12 cellular contexts compared by ENCODE assay signal in genomic region chr13:98706446-98707110, GRCh38. TPM values are rescaled to one million over a fixed set of nuclear protein-coding genes. Genes with fewer than 3 reads are reported as not detected.
DNase-seq lines count a peak whose midpoint lies in the region; ATAC-seq, FAIRE-seq and TF ChIP-seq lines count a peak whose summit lies in the region.
"Had no signal": no experiment of that assay in that cellular context is flagged by ENCODE, and none has a peak within 500 bp of the region (broad histone marks: within the 10 kb centered on the region; RNA-seq: fewer than 3 reads in every experiment).

No MANE protein-coding gene starts in this region.

- POLR2A ChIA-PET in Caco-2 (lab: Charles Lee) (no interaction called here), IMR-90 (lab: Charles Lee; ENCODE audit: unreplicated experiment) (no interaction called here)

- no peaks in the 10 kb centered on the region for H3K9me1 ChIP-seq in IMR-90 (ENCODE audit: insufficient read depth, low read length)

- no peaks in the 10 kb centered on the region for H3K79me1 ChIP-seq in IMR-90 (ENCODE audit: low read depth in 1 of 2, low read length in 2 of 2)

- BruUV-seq in Caco-2 (replicated peaks; lab: Mats Ljungman, UMichigan) (no TSS peak), IMR-90 (replicated peaks; lab: Mats Ljungman, UMichigan) (no TSS peak)

- no peak overlapping the region for H3K23ac ChIP-seq in IMR-90 (ENCODE audit: low read depth, low read length)

- no peak overlapping the region for H3K4me2 ChIP-seq in IMR-90 (ENCODE audit: low read depth, low read length)

- H3K9me3 ChIP-seq in Caco-2 (no peaks in the 10 kb centered on the region), IMR-90 (ENCODE audit: control insufficient read depth, insufficient read depth, low read length) (no peaks in the 10 kb centered on the region)
- H3K9me3 ChIP-seq: body of pancreas, thoracic aorta had no signal

- H3K9ac ChIP-seq in IMR-90 (ENCODE audit: low read depth, low read length), result no peak overlapping the region

- no peaks in the 10 kb centered on the region for H3K27me3 ChIP-seq in Caco-2 (replicated peaks; ENCODE audit: control insufficient read depth, insufficient read depth, low read length)
- H3K27me3 ChIP-seq in IMR-90 (ENCODE audit: control insufficient read depth, insufficient read depth, low read length), result peaks cover 32% of the 10 kb centered on the region
- peaks cover 1% of the 10 kb centered on the region for H3K27me3 ChIP-seq in bronchial epithelial cell (ENCODE audit: control insufficient read depth, insufficient read depth, low read length)
- H3K27me3 ChIP-seq: body of pancreas had no signal

- no peak overlapping the region for H4K8ac ChIP-seq in IMR-90 (ENCODE audit: low read depth in 2 of 2, low read length in 2 of 2)

- TF ChIP-seq CTCF in Caco-2 (IDR thresholded peaks at IDR 0.05; ENCODE audit: insufficient read depth in 1 of 2, low read depth in 1 of 2, low read length in 1 of 2, severe bottlenecking in 1 of 2, unreplicated experiment in 1 of 2), result no peak
- no peak for TF ChIP-seq CTCF in IMR-90 (conservative IDR thresholded peaks at IDR 0.05; ENCODE audit: low read depth, low read length)
- TF ChIP-seq CTCF in bronchial epithelial cell (IDR thresholded peaks at IDR 0.05; ENCODE audit: insufficient read depth, low read length, severe bottlenecking), result no peak
- TF ChIP-seq CTCF in osteocyte (IDR thresholded peaks at IDR 0.05), result no peak

- H2AFZ ChIP-seq in IMR-90 (replicated peaks; ENCODE audit: low read length, poor library complexity), result no peak overlapping the region

- DNase-seq in Caco-2 (peak; percentile 70 to 84), IMR-90 (peak; percentile 13), bronchial epithelial cell (ENCODE audit: low read depth) (peak; percentile 38), NCI-H1436 treated with DMSO at 0.1 percent for 48 hours (lab: John Stamatoyannopoulos, UW) (no peak), DMS 273 (lab: John Stamatoyannopoulos, UW; ENCODE audit: unreplicated experiment) (no peak), osteocyte (ENCODE audit: extremely low spot score, unreplicated experiment) (no peak)
- DNase-seq: activated T-cell treated with anti-CD3 and anti-CD28 coated beads for 4 hours, body of pancreas had no signal

- H3K36me3 Mint-ChIP-seq in Caco-2 (ENCODE audit: insufficient read depth, unreplicated experiment), result peaks cover 5% of the 10 kb centered on the region
- no peaks in the 10 kb centered on the region for H3K36me3 Mint-ChIP-seq in osteocyte (ENCODE audit: unreplicated experiment)

- no peak overlapping the region for H4K5ac ChIP-seq in IMR-90 (ENCODE audit: low read depth, low read length)

- no peak for TF ChIP-seq POLR2A in IMR-90 (IDR thresholded peaks at IDR 0.05; ENCODE audit: low read depth, low read length)

- no peaks in the 10 kb centered on the region for H3K27me3 Mint-ChIP-seq in Caco-2 (ENCODE audit: insufficient read depth, unreplicated experiment)
- peaks cover 54% of the 10 kb centered on the region for H3K27me3 Mint-ChIP-seq in osteocyte (ENCODE audit: unreplicated experiment)

- H3K27ac ChIP-seq in IMR-90 (ENCODE audit: insufficient read depth, low read length), result no peak overlapping the region
- H3K27ac ChIP-seq: body of pancreas, thoracic aorta had no signal

- no peak overlapping the region for H2BK5ac ChIP-seq in IMR-90 (ENCODE audit: low read depth, low read length, poor library complexity, severe bottlenecking)

- H2BK120ac ChIP-seq in IMR-90 (ENCODE audit: low read depth, low read length), result no peak overlapping the region

- peaks cover 12% of the 10 kb centered on the region for H3K4me1 Mint-ChIP-seq in Caco-2 (ENCODE audit: low read depth, unreplicated experiment)
- H3K4me1 Mint-ChIP-seq in osteocyte (ENCODE audit: unreplicated experiment), result no peaks in the 10 kb centered on the region

- dilution Hi-C loops in IMR-90 (cut with HindIII; ENCODE audit: low sequenced_read_pairs, unreplicated experiment), result no loop called here

- no peak overlapping the region for H3K14ac ChIP-seq in IMR-90 (replicated peaks; ENCODE audit: low read depth, low read length)

- peak; percentile 82 for FAIRE-seq in bronchial epithelial cell (lab: Jason Lieb, UNC)
- FAIRE-seq: TTC549 had no signal

- no peak overlapping the region for H3K18ac ChIP-seq in IMR-90 (ENCODE audit: low read depth, low read length)

- no peak overlapping the region for H2AK5ac ChIP-seq in IMR-90 (ENCODE audit: low read depth, low read length)

- H3K4me3 Mint-ChIP-seq in Caco-2 (ENCODE audit: unreplicated experiment) (peak overlapping the region; percentile 8), osteocyte (ENCODE audit: unreplicated experiment) (no peak overlapping the region)

- no peak overlapping the region for H2AK9ac ChIP-seq in IMR-90 (replicated peaks; ENCODE audit: low read depth, low read length, poor library complexity)

- no peaks in the 10 kb centered on the region for H3K9me3 Mint-ChIP-seq in Caco-2 (ENCODE audit: unreplicated experiment)
- no peaks in the 10 kb centered on the region for H3K9me3 Mint-ChIP-seq in osteocyte (ENCODE audit: unreplicated experiment)

- H3K36me3 ChIP-seq in Caco-2 (ENCODE audit: control insufficient read depth, insufficient read depth, low read length) (no peaks in the 10 kb centered on the region; the same call in 1 of the 2 replicates), IMR-90 (ENCODE audit: control insufficient read depth, insufficient read depth, low read length) (no peaks in the 10 kb centered on the region), bronchial epithelial cell (ENCODE audit: control insufficient read depth, insufficient read depth, low read length) (no peaks in the 10 kb centered on the region)
- H3K36me3 ChIP-seq: thoracic aorta had no signal

- intact Hi-C loops in Caco-2 (cut with micrococcal nuclease; ENCODE audit: unreplicated experiment), result loop anchor here (1.0 to 5.0 kb wide), 3 partner anchors 26 to 70 kb away; partner anchors contain the start of gene SLC15A1
- intact Hi-C loops in IMR-90 (cut with micrococcal nuclease), result no loop called here

- in situ Hi-C loops in IMR-90 (cut with MboI; ENCODE audit: low sequenced_read_pairs), result no loop called here

- H3K4me3 ChIP-seq in Caco-2 (ENCODE audit: low read depth, low read length) (no peak overlapping the region), IMR-90 (ENCODE audit: insufficient read depth, low read depth, low read length) (no peak overlapping the region), bronchial epithelial cell (ENCODE audit: low read depth, low read length) (no peak overlapping the region)
- H3K4me3 ChIP-seq: body of pancreas, thoracic aorta had no signal

- H2BK20ac ChIP-seq in IMR-90 (ENCODE audit: low read depth, low read length), result no peak overlapping the region

- TF ChIP-seq RAD21 in IMR-90 (IDR thresholded peaks at IDR 0.05; ENCODE audit: low read length), result no peak

- H3K4ac ChIP-seq in IMR-90 (ENCODE audit: low read depth, low read length), result no peak overlapping the region

- ATAC-seq in GM19455 (IDR thresholded peaks at IDR 0.05; ENCODE audit: unreplicated experiment) (peak; percentile 34), IMR-90 (ENCODE audit: low read depth) (no peak), HG03045 (IDR thresholded peaks at IDR 0.05; ENCODE audit: unreplicated experiment) (no peak)
- ATAC-seq: body of pancreas had no signal

- H3K27ac Mint-ChIP-seq in Caco-2 (ENCODE audit: unreplicated experiment) (peak overlapping the region; percentile 14), osteocyte (ENCODE audit: unreplicated experiment) (no peak overlapping the region)

- no peak overlapping the region for H4K91ac ChIP-seq in IMR-90 (ENCODE audit: insufficient read depth, low read depth, low read length)

- 11% methylated on average over 3 of the region's 12 CpGs; no CpG with 5 or more reads in 1 of the 2 experiments for WGBS in IMR-90 (ENCODE audit: extremely low coverage in 2 of 2, insufficient read length in 1 of 2), 2 experiments

- H3K4me1 ChIP-seq in Caco-2, result peaks cover 14% of the 10 kb centered on the region
- no peaks in the 10 kb centered on the region for H3K4me1 ChIP-seq in IMR-90 (ENCODE audit: control insufficient read depth, insufficient read depth, low read length)
- H3K4me1 ChIP-seq: body of pancreas had no signal

- H2BK15ac ChIP-seq in IMR-90 (ENCODE audit: low read depth, low read length), result no peak overlapping the region

- no peak overlapping the region for H3K56ac ChIP-seq in IMR-90 (ENCODE audit: extremely low read depth, insufficient read depth, low read length)

- CTCF ChIA-PET in Caco-2 (lab: Charles Lee), result no interaction called here
- CTCF ChIA-PET in IMR-90 (lab: Yijun Ruan, JAX), result no interaction called here

- H4K20me1 ChIP-seq in IMR-90 (ENCODE audit: insufficient read depth, low read length), result no peaks in the 10 kb centered on the region

TF ChIP-seq in IMR-90, 13 proteins besides CTCF, POLR2A, EP300 and RAD21 (continues in another document):
- TF ChIP-seq ELK1 (IDR thresholded peaks at IDR 0.05; ENCODE audit: borderline replicate concordance, low read depth, low read length) (no peak), SMC3 (IDR thresholded peaks at IDR 0.05; ENCODE audit: low read depth, low read length) (no peak), FOS (IDR thresholded peaks at IDR 0.05; ENCODE audit: low read depth, low read length) (no peak), RFX5 (IDR thresholded peaks at IDR 0.05; ENCODE audit: low read depth, low read length) (no peak), CHD1 (IDR thresholded peaks at IDR 0.05; ENCODE audit: low read depth, low read length) (no peak), RCOR1 (IDR thresholded peaks at IDR 0.05; ENCODE audit: insufficient replicate concordance, low read length) (no peak)
- TF ChIP-seq, protein P1, sequence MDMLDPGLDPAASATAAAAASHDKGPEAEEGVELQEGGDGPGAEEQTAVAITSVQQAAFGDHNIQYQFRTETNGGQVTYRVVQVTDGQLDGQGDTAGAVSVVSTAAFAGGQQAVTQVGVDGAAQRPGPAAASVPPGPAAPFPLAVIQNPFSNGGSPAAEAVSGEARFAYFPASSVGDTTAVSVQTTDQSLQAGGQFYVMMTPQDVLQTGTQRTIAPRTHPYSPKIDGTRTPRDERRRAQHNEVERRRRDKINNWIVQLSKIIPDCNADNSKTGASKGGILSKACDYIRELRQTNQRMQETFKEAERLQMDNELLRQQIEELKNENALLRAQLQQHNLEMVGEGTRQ (IDR thresholded peaks at IDR 0.05; ENCODE audit: low read depth, low read length), result no peak

RNA-seq across cellular contexts. Expression of gene SLC15A1, which starts 45.9 kb away (rescaled TPM):
- total RNA-seq in Caco-2 (2022) (12.3 and 12.9 TPM in 2 replicates), IMR-90 (2012; rRNA removed) (not detected in 2 replicates), bronchial epithelial cell (0.77 TPM in 1 of 2 replicates, not detected in the other), osteocyte (0.11 TPM in 1 of 2 replicates, not detected in the other)
- polyA plus RNA-seq in IMR-90 (2012; rRNA removed), result not detected in 2 replicates
- not detected in 2 replicates for polyA plus RNA-seq in IMR-90 (2012; cell fraction: cytosol; rRNA removed)
- polyA plus RNA-seq in IMR-90 (2012; cell fraction: nucleus; rRNA removed; ENCODE audit: low replicate concordance), result not detected in 2 replicates
- total RNA-seq: thoracic aorta had no signal

Comparison
In these comparisons a context has a peak if more than half of its experiments do, and no peak if none do; other contexts are left out.
1. DNase-seq: peak in Caco-2 (2 of 2), IMR-90 (single experiment) and bronchial epithelial cell (single experiment); none in NCI-H1436 treated with DMSO at 0.1 percent for 48 hours (single experiment), DMS 273 (single experiment) and osteocyte (single experiment).